In the genomic region with DNA sequence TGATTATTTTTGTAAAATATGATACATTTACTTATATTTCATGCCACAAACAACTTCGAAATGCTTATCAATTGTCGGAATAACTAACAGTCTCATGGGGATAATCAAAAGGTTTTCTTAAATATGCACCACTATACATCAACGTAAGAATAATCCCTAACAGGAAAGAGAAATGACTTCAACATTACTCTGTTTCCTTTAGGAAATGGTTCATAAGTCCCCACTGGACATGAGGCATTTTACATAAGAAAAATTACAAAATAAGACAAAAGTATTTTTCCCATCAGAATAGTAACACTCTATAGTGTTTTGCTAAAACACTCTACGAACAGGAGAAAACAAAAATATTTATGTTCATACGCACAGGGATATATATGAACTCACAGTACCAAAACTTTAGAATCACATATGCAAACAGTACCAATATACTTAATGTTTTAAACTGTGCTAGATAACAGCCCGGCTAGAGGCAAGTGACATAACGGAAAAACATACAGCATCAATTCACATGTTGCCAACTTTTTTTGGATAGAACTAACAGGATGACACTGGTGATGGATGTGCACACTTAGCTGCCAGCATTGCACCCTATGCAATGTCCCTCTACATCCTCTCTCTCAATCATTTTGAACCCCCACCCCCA, we compare ENCODE assay signal across 37 cellular contexts.
"Had no signal": no experiment of that assay in that cellular context is flagged by ENCODE, and none has a peak within 500 bp of the region (broad histone marks: within the 10 kb centered on the region; RNA-seq: fewer than 3 reads in every experiment).

No MANE protein-coding gene starts in this region.

- H3K4me3 Mint-ChIP-seq: activated CD4-positive, alpha-beta memory T cell treated with anti-CD3 and anti-CD28 coated beads, Interleukin-2, amount 10 ng/mL, durations not matched to agents 7 days and 5 days; activated CD8-positive, alpha-beta memory T cell treated with anti-CD3 and anti-CD28 coated beads, Interleukin-2, amount 10 ng/mL, durations not matched to agents 7 days and 5 days; activated naive CD8-positive, alpha-beta T cell treated with anti-CD3 and anti-CD28 coated beads for 36 hours; activated T-cell treated with anti-CD3 and anti-CD28 coated beads, Interleukin-2, amount 50 U/mL, for 72 hours; activated T-helper 17 cell treated with anti-CD3 and anti-CD28 coated beads, Interleukin-2, amount 50 U/mL, for 72 hours; central memory CD8-positive, alpha-beta T cell had no signal

- H3K36me3 Mint-ChIP-seq: activated CD8-positive, alpha-beta memory T cell treated with anti-CD3 and anti-CD28 coated beads, Interleukin-2, amount 10 ng/mL, durations not matched to agents 7 days and 5 days; activated naive CD8-positive, alpha-beta T cell treated with anti-CD3 and anti-CD28 coated beads for 36 hours had no signal

- DNase-seq: activated CD4-positive, alpha-beta memory T cell treated with anti-CD3 and anti-CD28 coated beads, Interleukin-2, amount 10 ng/mL, durations not matched to agents 7 days and 5 days; activated CD4-positive, alpha-beta T cell treated with anti-CD3 and anti-CD28 coated beads for 1 hour; activated CD4-positive, alpha-beta T cell treated with anti-CD3 and anti-CD28 coated beads for 48 hours; activated CD4-positive, CD25-positive, alpha-beta regulatory T cell; activated CD8-positive, alpha-beta memory T cell treated with anti-CD3 and anti-CD28 coated beads for 24 hours; activated CD8-positive, alpha-beta memory T cell treated with anti-CD3 and anti-CD28 coated beads, Interleukin-2, amount 10 ng/mL, durations not matched to agents 7 days and 5 days; activated CD8-positive, alpha-beta memory T cell treated with anti-CD3 and anti-CD28 coated beads, Interleukin-2, amount 50 U/mL, for 48 hours; activated effector memory CD4-positive, alpha-beta T cell treated with anti-CD3 and anti-CD28 coated beads, Interleukin-2, amount 50 U/mL, for 16 hours; activated naive CD4-positive, alpha-beta T cell; activated naive CD4-positive, alpha-beta T cell treated with anti-CD3 and anti-CD28 coated beads, Interleukin-2, amount 50 U/mL, for 16 hours; activated naive CD8-positive, alpha-beta T cell treated with anti-CD3 and anti-CD28 coated beads for 36 hours; activated T-cell treated with anti-CD3 and anti-CD28 coated beads, Interleukin-2, amount 50 U/mL, for 72 hours; amniotic stem cell; aorta; brain microvascular endothelial cell; Karpas-422; KBM-7; MV-4-11; NCI-H1092; NCI-H1436 treated with DMSO at 0.1 percent for 48 hours; NCI-H1694 treated with DMSO at 0.1 percent for 48 hours; NCI-H2029; NCI-H345; NCI-H510A treated with DMSO at 0.1 percent for 48 hours; NCI-H526 treated with DMSO at 0.1 percent for 48 hours; NCI-H774; NK-92 treated with Interleukin-12 subunit alpha and Interleukin-12 subunit beta, amount 100 ng/mL, for 24 hours; PC-3; Peyer's patch; SIG-M5; SW 1271; T-helper 1 cell; T-helper 2 cell; T-helper 9 cell had no signal

- H3K4me1 Mint-ChIP-seq: activated CD4-positive, alpha-beta memory T cell treated with anti-CD3 and anti-CD28 coated beads, Interleukin-2, amount 10 ng/mL, durations not matched to agents 7 days and 5 days; activated CD8-positive, alpha-beta memory T cell treated with anti-CD3 and anti-CD28 coated beads, Interleukin-2, amount 10 ng/mL, durations not matched to agents 7 days and 5 days; activated naive CD8-positive, alpha-beta T cell treated with anti-CD3 and anti-CD28 coated beads for 36 hours; activated T-helper 17 cell treated with anti-CD3 and anti-CD28 coated beads, Interleukin-2, amount 50 U/mL, for 72 hours; central memory CD8-positive, alpha-beta T cell had no signal

- H3K4me3 ChIP-seq: cardiac muscle cell, Peyer's patch had no signal

- H3K9me3 Mint-ChIP-seq: activated CD4-positive, alpha-beta memory T cell treated with anti-CD3 and anti-CD28 coated beads, Interleukin-2, amount 10 ng/mL, durations not matched to agents 7 days and 5 days; activated T-helper 17 cell treated with anti-CD3 and anti-CD28 coated beads, Interleukin-2, amount 50 U/mL, for 72 hours; central memory CD8-positive, alpha-beta T cell had no signal

- H3K27ac Mint-ChIP-seq: activated CD4-positive, alpha-beta memory T cell treated with anti-CD3 and anti-CD28 coated beads, Interleukin-2, amount 10 ng/mL, durations not matched to agents 7 days and 5 days; activated CD8-positive, alpha-beta memory T cell treated with anti-CD3 and anti-CD28 coated beads, Interleukin-2, amount 10 ng/mL, durations not matched to agents 7 days and 5 days; activated naive CD8-positive, alpha-beta T cell treated with anti-CD3 and anti-CD28 coated beads for 36 hours; activated T-cell treated with anti-CD3 and anti-CD28 coated beads, Interleukin-2, amount 50 U/mL, for 72 hours; activated T-helper 17 cell treated with anti-CD3 and anti-CD28 coated beads, Interleukin-2, amount 50 U/mL, for 72 hours had no signal

- H3K27me3 Mint-ChIP-seq: activated CD4-positive, alpha-beta memory T cell treated with anti-CD3 and anti-CD28 coated beads, Interleukin-2, amount 10 ng/mL, durations not matched to agents 7 days and 5 days; activated CD8-positive, alpha-beta memory T cell treated with anti-CD3 and anti-CD28 coated beads, Interleukin-2, amount 10 ng/mL, durations not matched to agents 7 days and 5 days; activated naive CD8-positive, alpha-beta T cell treated with anti-CD3 and anti-CD28 coated beads for 36 hours; central memory CD8-positive, alpha-beta T cell had no signal
